Comparison of ENCODE assay signal across 20 cellular contexts in the genomic region with DNA sequence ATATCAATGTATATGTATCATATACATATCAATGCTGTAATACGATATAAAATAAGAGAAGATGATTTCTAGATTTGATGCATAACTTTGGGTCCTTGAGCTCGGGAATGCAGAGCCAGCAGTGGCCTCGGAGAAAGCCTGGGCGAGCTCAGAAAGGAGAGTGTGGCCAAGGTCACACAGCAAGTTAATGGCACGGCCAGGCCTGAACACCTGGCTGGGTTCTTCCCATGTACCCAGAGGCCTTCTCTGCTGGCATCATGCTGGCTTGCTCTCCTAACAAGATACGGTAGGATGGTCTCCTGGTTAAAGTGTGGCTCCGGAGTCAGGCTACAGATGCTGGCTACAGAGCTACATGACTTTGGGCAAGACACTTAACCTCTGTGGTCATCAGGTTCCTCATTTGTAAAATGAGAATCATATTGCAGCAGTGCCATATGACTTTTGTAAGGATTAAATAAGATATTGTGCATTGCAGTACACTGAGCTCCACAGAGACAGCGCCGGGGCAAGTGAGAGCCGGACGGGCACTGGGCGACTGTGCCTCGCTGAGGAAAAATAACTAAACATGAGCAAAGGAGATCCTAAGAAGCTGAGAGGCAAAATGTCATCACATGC. TPM values are rescaled to one million over a fixed set of nuclear protein-coding genes. Genes with fewer than 3 reads are reported as not detected.
DNase-seq lines count a peak whose midpoint lies in the region; ATAC-seq and TF ChIP-seq lines count a peak whose summit lies in the region.
"Had no signal": no experiment of that assay in that cellular context is flagged by ENCODE, and none has a peak within 500 bp of the region (broad histone marks: within the 10 kb centered on the region; RNA-seq: fewer than 3 reads in every experiment).

No MANE protein-coding gene starts in this region.

- no peak for TF ChIP-seq CTCF in CD8-positive, alpha-beta T cell (IDR thresholded peaks at IDR 0.05)
- TF ChIP-seq CTCF in NB4 (IDR thresholded peaks at IDR 0.05; ENCODE audit: low read depth, low read length) (no peak), adrenal gland (IDR thresholded peaks at IDR 0.05) (no peak), nephron progenitor cell (IDR thresholded peaks at IDR 0.05) (no peak), GM13976 (IDR thresholded peaks at IDR 0.05; ENCODE audit: borderline replicate concordance, control extremely low read depth, extremely low read depth, insufficient read depth, missing control alignments) (no peak), stomach (IDR thresholded peaks at IDR 0.05) (no peak)

- H3K4me1 Mint-ChIP-seq in CD8-positive, alpha-beta T cell (ENCODE audit: low read depth), result peaks cover 50% of the 10 kb centered on the region
- peaks cover 19% of the 10 kb centered on the region for H3K4me1 Mint-ChIP-seq in nephron progenitor cell
- H3K4me1 Mint-ChIP-seq in activated CD4-positive, alpha-beta memory T cell treated with anti-CD3 and anti-CD28 coated beads, Interleukin-2, amount 10 ng/mL, durations not matched to agents 7 days and 5 days, result peaks cover 22% of the 10 kb centered on the region
- H3K4me1 Mint-ChIP-seq: activated B cell treated with CpG ODN at 0.5 μM for 24 hours had no signal

- peak overlapping the region; percentile 15 for H3K27ac Mint-ChIP-seq in CD8-positive, alpha-beta T cell
- H3K27ac Mint-ChIP-seq in nephron progenitor cell, result peak overlapping the region; percentile 70
- no peak overlapping the region for H3K27ac Mint-ChIP-seq in activated CD4-positive, alpha-beta memory T cell treated with anti-CD3 and anti-CD28 coated beads, Interleukin-2, amount 10 ng/mL, durations not matched to agents 7 days and 5 days
- H3K27ac Mint-ChIP-seq: activated B cell treated with CpG ODN at 0.5 μM for 24 hours; activated T-helper 2 cell treated with anti-CD3 and anti-CD28 coated beads, Interferon-gamma antibody, Interleukin-2, Interleukin-4, amounts not matched to agents 10 μg/mL and 5 μg/mL and 100 μg/mL, durations not matched to agents 14 hours and 24 hours and 36 hours; T-cell had no signal

- no peak overlapping the region for H3K4me3 ChIP-seq in CD8-positive, alpha-beta T cell (ENCODE audit: low read depth, low read length)
- H3K4me3 ChIP-seq in NB4 (ENCODE audit: low read depth, low read length) (no peak overlapping the region), adrenal gland (no peak overlapping the region), stomach (no peak overlapping the region)
- H3K4me3 ChIP-seq: left lung, suprapubic skin had no signal

- POLR2A ChIA-PET in CD8-positive, alpha-beta T cell (lab: Charles Lee), result no interaction called here
- POLR2A ChIA-PET in activated CD4-positive, alpha-beta memory T cell treated with anti-CD3 and anti-CD28 coated beads, Interleukin-2, amount 10 ng/mL, durations not matched to agents 7 days and 5 days (lab: Charles Lee), result no interaction called here

- H3K36me3 Mint-ChIP-seq in CD8-positive, alpha-beta T cell, result peaks cover 48% of the 10 kb centered on the region
- H3K36me3 Mint-ChIP-seq in nephron progenitor cell (ENCODE audit: low read depth), result no peaks in the 10 kb centered on the region
- peaks cover 32% of the 10 kb centered on the region for H3K36me3 Mint-ChIP-seq in activated CD4-positive, alpha-beta memory T cell treated with anti-CD3 and anti-CD28 coated beads, Interleukin-2, amount 10 ng/mL, durations not matched to agents 7 days and 5 days (ENCODE audit: low read depth)

- TF ChIP-seq POLR2A in NB4 (IDR thresholded peaks at IDR 0.05; ENCODE audit: extremely low read depth, insufficient read length) (no peak), adrenal gland (IDR thresholded peaks at IDR 0.05) (no peak), stomach (IDR thresholded peaks at IDR 0.05) (no peak)

- intact Hi-C loops in CD8-positive, alpha-beta T cell (cut with DNase I, micrococcal nuclease), result no loop called here
- intact Hi-C loops in adrenal gland (cut with DNase I), result no loop called here
- intact Hi-C loops in stomach (cut with DNase I; ENCODE audit: low total_unique reads), result no loop called here

- H3K27ac ChIP-seq in CD8-positive, alpha-beta T cell (ENCODE audit: low read depth, low read length), result no peak overlapping the region
- H3K27ac ChIP-seq in adrenal gland (peak overlapping the region in 3 of 5 donors; percentile 50 to 82 (median 71)), stomach (no peak overlapping the region)
- H3K27ac ChIP-seq: left lung, suprapubic skin had no signal

- ATAC-seq in CD8-positive, alpha-beta T cell, result no peak
- ATAC-seq in HG02840 (IDR thresholded peaks at IDR 0.05; ENCODE audit: low FRiP score, unreplicated experiment), result no peak
- ATAC-seq: esophagus mucosa, left lung, T-cell had no signal

- no peaks in the 10 kb centered on the region for H3K27me3 ChIP-seq in CD8-positive, alpha-beta T cell (ENCODE audit: insufficient read depth, low read length)
- H3K27me3 ChIP-seq in adrenal gland (no peaks in the 10 kb centered on the region), stomach (no peaks in the 10 kb centered on the region)
- H3K27me3 ChIP-seq: left lung, suprapubic skin had no signal

- in situ Hi-C loops in GM13976 (cut with MboI; ENCODE audit: low sequenced_read_pairs, unreplicated experiment), result no loop called here

- peaks cover 10% of the 10 kb centered on the region for H3K36me3 ChIP-seq in CD8-positive, alpha-beta T cell (ENCODE audit: insufficient read depth, low read length)
- H3K36me3 ChIP-seq in adrenal gland (replicated peaks in 1 of 2) (no peaks in the 10 kb centered on the region), stomach (peaks cover 0 to 13% (median 2%) of the 10 kb centered on the region in 4 donors)
- H3K36me3 ChIP-seq: suprapubic skin had no signal

- peaks cover 23% of the 10 kb centered on the region for H3K4me1 ChIP-seq in CD8-positive, alpha-beta T cell (ENCODE audit: insufficient read depth, low read length)
- H3K4me1 ChIP-seq in adrenal gland (replicated peaks in 1 of 2) (peaks cover 35 to 43% of the 10 kb centered on the region in 2 donors), stomach (peaks cover 4 to 6% (median 5%) of the 10 kb centered on the region in 4 donors)

- whole genome bisulfite sequencing in adrenal gland, 4 donors, result 67 to 80% (median 73%) methylated on average over 13 of the region's 13 CpGs
- WGBS in stomach, 5 donors, result 88 to 94% (median 90%) methylated on average over 13 of the region's 13 CpGs

- TF ChIP-seq EP300 in stomach (IDR thresholded peaks at IDR 0.05), result no peak

- no peaks in the 10 kb centered on the region for H3K9me3 Mint-ChIP-seq in CD8-positive, alpha-beta T cell
- no peaks in the 10 kb centered on the region for H3K9me3 Mint-ChIP-seq in nephron progenitor cell
- no peaks in the 10 kb centered on the region for H3K9me3 Mint-ChIP-seq in activated CD4-positive, alpha-beta memory T cell treated with anti-CD3 and anti-CD28 coated beads, Interleukin-2, amount 10 ng/mL, durations not matched to agents 7 days and 5 days
- H3K9me3 Mint-ChIP-seq: activated B cell treated with CpG ODN at 0.5 μM for 24 hours; activated T-helper 2 cell treated with anti-CD3 and anti-CD28 coated beads, Interferon-gamma antibody, Interleukin-2, Interleukin-4, amounts not matched to agents 10 μg/mL and 5 μg/mL and 100 μg/mL, durations not matched to agents 14 hours and 24 hours and 36 hours; T-cell had no signal

- DNase-seq in CD8-positive, alpha-beta T cell, result no peak
- DNase-seq in NB4 (ENCODE audit: low read depth) (peak; percentile 47), adrenal gland (peak in 1 of 7 donors; percentile 26), nephron progenitor cell (no peak), GM13976 (ENCODE audit: low spot score) (no peak), stomach (no peak)
- DNase-seq in activated CD4-positive, alpha-beta memory T cell treated with anti-CD3 and anti-CD28 coated beads, Interleukin-2, amount 10 ng/mL, durations not matched to agents 7 days and 5 days, result no peak
- DNase-seq: activated B cell treated with CpG ODN at 0.5 μM for 24 hours; amniotic stem cell; Calu3; left lung; NCI-H187; NCI-H345; stimulated activated CD4-positive, alpha-beta T cell treated with anti-CD3 and anti-CD28 coated beads, Interleukin-4, amount 100 ng/mL, for 1 hour; T-cell had no signal

- H3K4me3 Mint-ChIP-seq in CD8-positive, alpha-beta T cell, result no peak overlapping the region
- H3K4me3 Mint-ChIP-seq in nephron progenitor cell, result no peak overlapping the region
- H3K4me3 Mint-ChIP-seq in activated CD4-positive, alpha-beta memory T cell treated with anti-CD3 and anti-CD28 coated beads, Interleukin-2, amount 10 ng/mL, durations not matched to agents 7 days and 5 days, result no peak overlapping the region
- H3K4me3 Mint-ChIP-seq: activated B cell treated with CpG ODN at 0.5 μM for 24 hours, T-cell had no signal

- no peaks in the 10 kb centered on the region for H3K27me3 Mint-ChIP-seq in CD8-positive, alpha-beta T cell (ENCODE audit: low read depth)
- H3K27me3 Mint-ChIP-seq in nephron progenitor cell (ENCODE audit: low read depth, poor library complexity), result no peaks in the 10 kb centered on the region
- no peaks in the 10 kb centered on the region for H3K27me3 Mint-ChIP-seq in activated CD4-positive, alpha-beta memory T cell treated with anti-CD3 and anti-CD28 coated beads, Interleukin-2, amount 10 ng/mL, durations not matched to agents 7 days and 5 days
- H3K27me3 Mint-ChIP-seq: activated B cell treated with CpG ODN at 0.5 μM for 24 hours, T-cell had no signal

- no peaks in the 10 kb centered on the region for H3K9me3 ChIP-seq in CD8-positive, alpha-beta T cell (ENCODE audit: low read length)
- H3K9me3 ChIP-seq in adrenal gland (replicated peaks in 1 of 3) (no peaks in the 10 kb centered on the region), stomach (no peaks in the 10 kb centered on the region)
- H3K9me3 ChIP-seq: left lung, suprapubic skin had no signal

- CTCF ChIA-PET in CD8-positive, alpha-beta T cell (lab: Charles Lee), result interaction anchor here (1.5 kb wide), 1 partner anchor 106 kb away, joined by 3 read pairs; no protein-coding TSS in a partner anchor
- CTCF ChIA-PET in activated CD4-positive, alpha-beta memory T cell treated with anti-CD3 and anti-CD28 coated beads, Interleukin-2, amount 10 ng/mL, durations not matched to agents 7 days and 5 days (lab: Charles Lee), result interaction anchor here (1.4 kb wide), 1 partner anchor 84 kb away, joined by 3 read pairs; no protein-coding TSS in a partner anchor

RNA-seq across cellular contexts. Expression of a gene that starts 29.9 kb away (rescaled TPM):
- 10 to 100 TPM; 24.3 to 26.3 TPM for total RNA-seq in CD8-positive, alpha-beta T cell
- total RNA-seq in adrenal gland (100 to 1,000 TPM in 1 of 8 donors, 10 to 100 TPM in 7; 29.5 to 167 (median 75.2) TPM), stomach (10 to 100 TPM in 4 of 5 donors, 1 to 10 TPM in 1; 9.7 to 88.3 (median 13.8) TPM)
- polyA plus RNA-seq in adrenal gland (10 to 100 TPM; 15.7 to 21.2 (median 17.7) TPM), stomach (1 to 10 TPM; 5.3 to 7.1 (median 6.6) TPM)
- 10 to 100 TPM; 55.4 to 60.8 TPM for total RNA-seq in activated CD4-positive, alpha-beta memory T cell treated with anti-CD3 and anti-CD28 coated beads, Interleukin-2, amount 10 ng/mL, durations not matched to agents 7 days and 5 days

RNA-seq across cellular contexts. Expression of a gene that starts 47.8 kb away (rescaled TPM):
- total RNA-seq in CD8-positive, alpha-beta T cell, result 100 to 1,000 TPM; 138 to 142 TPM
- 10 to 100 TPM; 25.0 to 73.3 (median 37.2) TPM for total RNA-seq in adrenal gland
- 10 to 100 TPM; 28.8 to 38.3 (median 32.2) TPM for polyA plus RNA-seq in adrenal gland
- total RNA-seq in stomach, result 10 to 100 TPM; 11.6 to 48.7 (median 22.8) TPM
- polyA plus RNA-seq in stomach, result 10 to 100 TPM; 11.6 to 24.7 (median 15.1) TPM
- 10 to 100 TPM; 50.8 to 55.5 TPM for total RNA-seq in activated CD4-positive, alpha-beta memory T cell treated with anti-CD3 and anti-CD28 coated beads, Interleukin-2, amount 10 ng/mL, durations not matched to agents 7 days and 5 days

RNA-seq across cellular contexts. Expression of a gene that starts 57.8 kb away (rescaled TPM):
- total RNA-seq in CD8-positive, alpha-beta T cell, result not detected
- total RNA-seq in adrenal gland (1 to 10 TPM in 7 of 8 donors, under 1 TPM in 1; 0.72 to 2.6 (median 2.1) TPM), stomach (under 1 TPM in 1 of 5 donors, not detected in 4; 0.55 TPM)
- polyA plus RNA-seq in adrenal gland (1 to 10 TPM in 1 of 3 donors, under 1 TPM in 2; 0.55 to 1.4 (median 0.88) TPM), stomach (1 to 10 TPM in 1 of 3 donors, under 1 TPM in 2; 0.20 to 1.2 (median 0.68) TPM)
- 1 to 10 TPM in 1 of 2 experiments, under 1 TPM in 1; 0.65 to 1.2 TPM for total RNA-seq in activated CD4-positive, alpha-beta memory T cell treated with anti-CD3 and anti-CD28 coated beads, Interleukin-2, amount 10 ng/mL, durations not matched to agents 7 days and 5 days
- total RNA-seq: activated B cell treated with CpG ODN at 0.5 μM for 24 hours; activated T-helper 2 cell treated with anti-CD3 and anti-CD28 coated beads, Interferon-gamma antibody, Interleukin-2, Interleukin-4, amounts not matched to agents 10 μg/mL and 5 μg/mL and 100 μg/mL, durations not matched to agents 14 hours and 24 hours and 36 hours; Calu3; esophagus mucosa; glomerular endothelial cell; suprapubic skin; T-cell had no signal

Comparison
In these comparisons a context has a peak if more than half of its experiments do, and no peak if none do; other contexts are left out.
1. H3K27ac ChIP-seq: peak in adrenal gland (3 of 5); none in CD8-positive, alpha-beta T cell (single experiment) and stomach (0 of 5).